Comparison of ENCODE assay signal across 8 cellular contexts in the genomic region with DNA sequence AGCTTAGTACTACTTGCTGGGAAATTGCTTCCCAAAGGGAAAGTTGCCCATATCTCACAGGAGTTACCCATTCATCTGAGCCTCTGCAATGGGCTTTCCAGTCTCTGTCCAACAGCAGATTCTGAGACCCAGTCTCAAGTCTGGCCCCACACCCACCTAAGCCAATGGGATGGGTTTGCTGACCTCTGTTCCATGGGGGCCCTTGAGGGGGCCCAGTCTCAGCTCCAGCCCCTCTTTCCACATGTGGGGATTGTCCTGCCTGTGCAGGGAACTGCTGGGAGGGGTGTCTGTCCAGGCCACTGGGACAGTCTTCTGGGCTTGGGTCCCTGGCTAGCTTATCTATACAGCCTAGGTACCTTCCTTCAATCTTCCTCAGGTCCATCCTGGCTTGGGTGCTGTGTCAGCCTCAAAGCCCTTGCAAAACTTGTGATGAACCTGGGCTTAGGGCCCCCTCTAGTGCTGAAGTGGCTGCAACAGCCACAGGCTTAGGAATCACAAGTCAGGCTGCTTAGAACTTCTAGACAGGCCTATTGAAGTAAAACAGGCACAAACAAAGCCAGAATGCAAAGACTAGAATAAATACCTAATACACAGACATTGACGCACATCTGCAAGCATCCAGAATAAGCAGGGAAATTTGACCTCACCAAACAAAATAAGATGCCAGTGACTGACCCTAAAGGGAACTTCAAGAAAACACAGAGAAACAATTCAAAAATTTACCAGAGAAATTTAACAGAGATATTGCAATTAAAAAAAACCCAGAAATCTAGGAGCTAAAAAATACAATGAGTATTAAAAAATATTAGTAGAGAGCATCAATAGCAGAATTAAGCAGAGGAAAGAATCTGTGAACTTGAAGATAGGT. TPM values are rescaled to one million over a fixed set of nuclear protein-coding genes. Genes with fewer than 3 reads are reported as not detected.
DNase-seq lines count a peak whose midpoint lies in the region; ATAC-seq lines count a peak whose summit lies in the region.

No MANE protein-coding gene starts in this region.

- DNase-seq in AG20443 (ENCODE audit: low spot score) (peak; percentile 81), NCI-H446 (lab: John Stamatoyannopoulos, UW) (peak; percentile 26 to 61), dermis blood vessel endothelial cell (peak; percentile 86), medulla oblongata (ENCODE audit: extremely low spot score) (peak; percentile 62)
- peak; percentile 10 to 25 for DNase-seq in activated CD4-positive, alpha-beta T cell treated with anti-CD3 and anti-CD28 coated beads for 24 hours (ENCODE audit: low read depth in 2 of 2)
- DNase-seq in stimulated activated CD8-positive, alpha-beta memory T cell treated with anti-CD3 and anti-CD28 coated beads, Interleukin-4, amount 100 ng/mL, for 48 hours, result peak; percentile 55

- ATAC-seq in GM18861 (IDR thresholded peaks at IDR 0.05; ENCODE audit: unreplicated experiment) (peak; percentile 95), HG03064 (IDR thresholded peaks at IDR 0.05; ENCODE audit: low read depth, unreplicated experiment) (peak; percentile 69)

RNA-seq across cellular contexts. Expression of gene PATL1, which starts 11.7 kb away (rescaled TPM):
- 6.0 and 13.0 TPM in 2 replicates for total RNA-seq in dermis blood vessel endothelial cell

RNA-seq across cellular contexts. Expression of gene OR10V1, which starts 33.1 kb away (rescaled TPM):
- total RNA-seq in dermis blood vessel endothelial cell, result not detected in 2 replicates

Comparison
In these comparisons a context has a peak if more than half of its experiments do, and no peak if none do; other contexts are left out.
1. Peak in every context shown above with its lines: DNase-seq and ATAC-seq.
2. DNase-seq: peak in every context shown above with its lines; median percentile 86 in dermis blood vessel endothelial cell; 81 in AG20443; 62 in medulla oblongata; 55 in stimulated activated CD8-positive, alpha-beta memory T cell treated with anti-CD3 and anti-CD28 coated beads, Interleukin-4, amount 100 ng/mL, for 48 hours; 44 in NCI-H446; 18 in activated CD4-positive, alpha-beta T cell treated with anti-CD3 and anti-CD28 coated beads for 24 hours.